ENCODE assay signal across 11 cellular contexts in genomic region chr19:44498988-44499387, GRCh38. TPM values are rescaled to one million over a fixed set of nuclear protein-coding genes. Genes with fewer than 3 reads are reported as not detected.
DNase-seq lines count a peak whose midpoint lies in the region; ATAC-seq and TF ChIP-seq lines count a peak whose summit lies in the region.
"Had no signal": no experiment of that assay in that cellular context is flagged by ENCODE, and none has a peak within 500 bp of the region (broad histone marks: within the 10 kb centered on the region; RNA-seq: fewer than 3 reads in every experiment).

No MANE protein-coding gene starts in this region.

- no peaks in the 10 kb centered on the region for H3K27me3 Mint-ChIP-seq in activated naive CD4-positive, alpha-beta T cell treated with anti-CD3 and anti-CD28 coated beads for 36 hours (ENCODE audit: low read depth)
- peaks cover 2% of the 10 kb centered on the region for H3K27me3 Mint-ChIP-seq in activated B cell treated with CpG ODN at 0.5 μM for 24 hours

- POLR2A ChIA-PET in activated B cell treated with CpG ODN at 0.5 μM for 24 hours (lab: Charles Lee) = no interaction called here

- peak overlapping the region; percentile 98 for H3K4me3 ChIP-seq in iPS-18a (ENCODE audit: low read length)
- H3K4me3 ChIP-seq in stomach = peak overlapping the region; percentile 71 to 90 (median 78)

- no peak overlapping the region for H3K27ac ChIP-seq in iPS-18a (ENCODE audit: low read length)
- H3K27ac ChIP-seq in stomach = no peak overlapping the region
- H3K27ac ChIP-seq: prostate gland had no signal

- 96 to 100% (median 97%) methylated on average over 6 to 9 of the region's 9 CpGs for WGBS in stomach, 5 donors

- H3K9me3 ChIP-seq in iPS-18a (ENCODE audit: control insufficient read depth, low read depth, low read length) (peaks cover 37% of the 10 kb centered on the region), stomach (peaks cover 23 to 63% (median 47%) of the 10 kb centered on the region in 4 donors)
- H3K9me3 ChIP-seq: prostate gland had no signal

- no peak for TF ChIP-seq EP300 in stomach (IDR thresholded peaks at IDR 0.05)

- H3K9ac ChIP-seq in iPS-18a (ENCODE audit: low read length) = no peak overlapping the region

- H3K27me3 ChIP-seq in iPS-18a (ENCODE audit: control insufficient read depth, insufficient read depth, low read length) = no peaks in the 10 kb centered on the region
- H3K27me3 ChIP-seq in stomach = no peaks in the 10 kb centered on the region

- H3K4me1 Mint-ChIP-seq in activated naive CD4-positive, alpha-beta T cell treated with anti-CD3 and anti-CD28 coated beads for 36 hours (ENCODE audit: low read depth) = peaks cover 30% of the 10 kb centered on the region
- H3K4me1 Mint-ChIP-seq in activated B cell treated with CpG ODN at 0.5 μM for 24 hours = peaks cover 41% of the 10 kb centered on the region

- peaks cover 59% of the 10 kb centered on the region for H3K36me3 Mint-ChIP-seq in activated naive CD4-positive, alpha-beta T cell treated with anti-CD3 and anti-CD28 coated beads for 36 hours (ENCODE audit: low read depth)
- H3K36me3 Mint-ChIP-seq in activated B cell treated with CpG ODN at 0.5 μM for 24 hours (ENCODE audit: low read depth) = peaks cover 58% of the 10 kb centered on the region

- peaks cover 17% of the 10 kb centered on the region for H3K36me3 ChIP-seq in iPS-18a (ENCODE audit: control insufficient read depth, low read depth, low read length)
- H3K36me3 ChIP-seq in stomach = peaks cover 30 to 46% (median 45%) of the 10 kb centered on the region in 4 donors

- no peaks in the 10 kb centered on the region for H3K4me1 ChIP-seq in iPS-18a (ENCODE audit: control insufficient read depth, low read depth, low read length)
- peaks cover 13 to 25% (median 24%) of the 10 kb centered on the region in 4 donors for H3K4me1 ChIP-seq in stomach

- intact Hi-C loops in activated naive CD4-positive, alpha-beta T cell treated with anti-CD3 and anti-CD28 coated beads for 36 hours (cut with micrococcal nuclease) = loop anchor here (5.0 kb wide), 1 partner anchor 287 kb away; the partner anchor contains the start of gene ZNF227
- intact Hi-C loops in activated B cell treated with CpG ODN at 0.5 μM for 24 hours (cut with micrococcal nuclease) (no loop called here), stomach (cut with DNase I; ENCODE audit: low total_unique reads) (no loop called here)

- TF ChIP-seq POLR2A in stomach (IDR thresholded peaks at IDR 0.05) = no peak

- CTCF ChIA-PET in activated naive CD4-positive, alpha-beta T cell treated with anti-CD3 and anti-CD28 coated beads for 36 hours (lab: Charles Lee) = no interaction called here
- CTCF ChIA-PET in activated B cell treated with CpG ODN at 0.5 μM for 24 hours (lab: Charles Lee) = no interaction called here

- no peak for DNase-seq in activated naive CD4-positive, alpha-beta T cell treated with anti-CD3 and anti-CD28 coated beads for 36 hours
- DNase-seq in activated naive CD4-positive, alpha-beta T cell treated with Interleukin-2 at 50 U/mL for 16 hours = no peak
- DNase-seq in activated B cell treated with CpG ODN at 0.5 μM for 24 hours (no peak), stomach (no peak), OCI-M2 (lab: John Stamatoyannopoulos, UW; ENCODE audit: unreplicated experiment) (no peak), NCI-H1436 treated with DMSO at 0.1 percent for 48 hours (lab: John Stamatoyannopoulos, UW) (no peak)

- H3K27ac Mint-ChIP-seq in activated naive CD4-positive, alpha-beta T cell treated with anti-CD3 and anti-CD28 coated beads for 36 hours = peak overlapping the region; percentile 24
- no peak overlapping the region for H3K27ac Mint-ChIP-seq in activated B cell treated with CpG ODN at 0.5 μM for 24 hours

- ATAC-seq in activated B cell treated with CpG ODN at 0.5 μM for 24 hours (ENCODE audit: low read depth) = no peak
- ATAC-seq in HG03095 (IDR thresholded peaks at IDR 0.05; ENCODE audit: unreplicated experiment) = no peak

- H3K9me3 Mint-ChIP-seq in activated naive CD4-positive, alpha-beta T cell treated with anti-CD3 and anti-CD28 coated beads for 36 hours = peaks cover 48% of the 10 kb centered on the region
- peaks cover 43% of the 10 kb centered on the region for H3K9me3 Mint-ChIP-seq in activated B cell treated with CpG ODN at 0.5 μM for 24 hours

- H3K4me3 Mint-ChIP-seq in activated naive CD4-positive, alpha-beta T cell treated with anti-CD3 and anti-CD28 coated beads for 36 hours = peak overlapping the region; percentile 86
- peak overlapping the region; percentile 96 for H3K4me3 Mint-ChIP-seq in activated B cell treated with CpG ODN at 0.5 μM for 24 hours

- no peak for TF ChIP-seq CTCF in activated B cell treated with CpG ODN at 0.5 μM for 24 hours (IDR thresholded peaks at IDR 0.05)
- no peak for TF ChIP-seq CTCF in stomach (IDR thresholded peaks at IDR 0.05)

RNA-seq across cellular contexts. Expression of gene ZNF180, which starts 1.3 kb away (rescaled TPM):
- 1 to 10 TPM; 3.3 to 5.2 TPM for total RNA-seq in activated naive CD4-positive, alpha-beta T cell treated with anti-CD3 and anti-CD28 coated beads for 36 hours
- total RNA-seq in activated B cell treated with CpG ODN at 0.5 μM for 24 hours (11.6 and 14.4 TPM in 2 replicates), stomach (10 to 100 TPM in 4 of 5 donors, under 1 TPM in 1; 0.58 to 94.7 (median 20.9) TPM)
- 1 to 10 TPM; 2.7 to 4.6 (median 2.9) TPM for polyA plus RNA-seq in stomach

RNA-seq across cellular contexts. Expression of gene CEACAM20, which starts 30.5 kb away (rescaled TPM):
- total RNA-seq in activated naive CD4-positive, alpha-beta T cell treated with anti-CD3 and anti-CD28 coated beads for 36 hours = not detected
- total RNA-seq in activated B cell treated with CpG ODN at 0.5 μM for 24 hours = not detected in 2 replicates
- under 1 TPM in 1 of 5 donors, not detected in 4; 0.55 TPM for total RNA-seq in stomach
- polyA plus RNA-seq in stomach = not detected
- total RNA-seq: endothelial cell of umbilical vein, temporal lobe had no signal

RNA-seq across cellular contexts. Expression of gene ZNF229, which starts 50.7 kb away (rescaled TPM):
- total RNA-seq in activated naive CD4-positive, alpha-beta T cell treated with anti-CD3 and anti-CD28 coated beads for 36 hours = under 1 TPM; 0.57 to 0.79 TPM
- total RNA-seq in activated B cell treated with CpG ODN at 0.5 μM for 24 hours = 3.1 and 3.7 TPM in 2 replicates
- total RNA-seq in stomach = 10 to 100 TPM in 2 of 5 donors, 1 to 10 TPM in 1, not detected in 2; 1.3 to 12.6 (median 10.1) TPM
- polyA plus RNA-seq in stomach = 1 to 10 TPM in 2 of 3 donors, under 1 TPM in 1; 0.44 to 1.8 (median 1.4) TPM
